ENCODE assay signal across 20 cellular contexts in genomic region chr14:85273099-85273677, GRCh38.
DNase-seq lines count a peak whose midpoint lies in the region; ATAC-seq and TF ChIP-seq lines count a peak whose summit lies in the region.
"Had no signal": no experiment of that assay in that cellular context is flagged by ENCODE, and none has a peak within 500 bp of the region (broad histone marks: within the 10 kb centered on the region; RNA-seq: fewer than 3 reads in every experiment).

No MANE protein-coding gene starts in this region.

- H2BK15ac ChIP-seq in mesenchymal stem cell (ENCODE audit: low read depth, poor library complexity, severe bottlenecking), result no peak overlapping the region

- H3K27me3 Mint-ChIP-seq in chondrocyte (ENCODE audit: low read depth), result no peaks in the 10 kb centered on the region

- no peak overlapping the region for H3K4me2 ChIP-seq in mesenchymal stem cell (ENCODE audit: low read length, poor library complexity, severe bottlenecking)
- H3K4me2 ChIP-seq: BLaER1 had no signal

- H3K27ac Mint-ChIP-seq in chondrocyte (ENCODE audit: unreplicated experiment), result no peak overlapping the region
- H3K27ac Mint-ChIP-seq: activated naive CD4-positive, alpha-beta T cell treated with anti-CD3 and anti-CD28 coated beads, Interleukin-2, amount 50 U/mL, for 72 hours; endodermal cell had no signal

- no peaks in the 10 kb centered on the region for H3K9me3 ChIP-seq in mesenchymal stem cell (ENCODE audit: control insufficient read depth, low read length)
- H3K9me3 ChIP-seq: BLaER1, neutrophil, upper lobe of left lung had no signal

- H4K91ac ChIP-seq in mesenchymal stem cell (ENCODE audit: low read length), result no peak overlapping the region

- H2BK120ac ChIP-seq in mesenchymal stem cell (ENCODE audit: low read depth, low read length), result no peak overlapping the region

- peak overlapping the region; percentile 84 for H3K9ac ChIP-seq in mesenchymal stem cell (ENCODE audit: low read length)
- H3K9ac ChIP-seq: BLaER1 had no signal

- no peak overlapping the region for H3K4ac ChIP-seq in mesenchymal stem cell (ENCODE audit: low read depth in 1 of 2, low read length in 2 of 2)

- no peak overlapping the region for H2AK5ac ChIP-seq in mesenchymal stem cell (ENCODE audit: low read length, severe bottlenecking)

- no peaks in the 10 kb centered on the region for H3K27me3 ChIP-seq in ACC112 (ENCODE audit: insufficient read depth, low read length)
- no peaks in the 10 kb centered on the region for H3K27me3 ChIP-seq in mesenchymal stem cell (ENCODE audit: control insufficient read depth in 1 of 2, insufficient read depth in 1 of 2, low read length in 2 of 2)
- H3K27me3 ChIP-seq: BLaER1, neutrophil, upper lobe of left lung had no signal

- no peaks in the 10 kb centered on the region for H3K36me3 ChIP-seq in ACC112 (ENCODE audit: insufficient read depth, low read length)
- H3K36me3 ChIP-seq in mesenchymal stem cell (ENCODE audit: control insufficient read depth in 1 of 2, insufficient read depth in 2 of 2, low read depth in 1 of 2, low read length in 2 of 2), result no peaks in the 10 kb centered on the region
- H3K36me3 ChIP-seq: BLaER1, neutrophil, upper lobe of left lung, WERI-Rb-1 had no signal

- no peaks in the 10 kb centered on the region for H3K9me3 Mint-ChIP-seq in chondrocyte (ENCODE audit: low read depth)
- H3K9me3 Mint-ChIP-seq: endodermal cell had no signal

- no peak overlapping the region for H2BK12ac ChIP-seq in mesenchymal stem cell (ENCODE audit: low read length in 2 of 2)

- DNase-seq in NCI-H1048 (lab: John Stamatoyannopoulos, UW), result peak; percentile 32
- DNase-seq in epidermal melanocyte (ENCODE audit: insufficient read length, low spot score), result peak; percentile 22
- no peak for DNase-seq in mesenchymal stem cell
- no peak for DNase-seq in NCI-H446 treated with DMSO at 0.1 percent for 48 hours (lab: John Stamatoyannopoulos, UW)
- no peak for DNase-seq in chondrocyte (ENCODE audit: low spot score)
- no peak for DNase-seq in T-helper 9 cell
- DNase-seq: activated CD4-positive, alpha-beta T cell treated with anti-CD3 and anti-CD28 coated beads, Interleukin-2, amount 50 U/mL, for 1 hour; Calu3; cerebellar nuclear complex; endodermal cell; NCI-H1105 treated with DMSO at 0.1 percent for 48 hours; NCI-H2029 treated with DMSO at 0.1 percent for 48 hours; NCI-H446; upper lobe of left lung; WERI-Rb-1 had no signal

- no peak overlapping the region for H3K14ac ChIP-seq in mesenchymal stem cell (ENCODE audit: low read length in 2 of 2)

- H2AFZ ChIP-seq in ACC112 (ENCODE audit: low read length, unreplicated experiment) (peak overlapping the region; percentile 26), mesenchymal stem cell (ENCODE audit: low read depth, low read length) (no peak overlapping the region)

- no peak overlapping the region for H3K18ac ChIP-seq in mesenchymal stem cell (ENCODE audit: low read depth in 1 of 2, low read length in 2 of 2)

- no peaks in the 10 kb centered on the region for H3K79me1 ChIP-seq in mesenchymal stem cell (replicated peaks; ENCODE audit: low read length, poor library complexity, severe bottlenecking)

- ATAC-seq in HG03354 (IDR thresholded peaks at IDR 0.05; ENCODE audit: poor library complexity, severe bottlenecking, unreplicated experiment), result no peak
- ATAC-seq: activated naive CD4-positive, alpha-beta T cell treated with anti-CD3 and anti-CD28 coated beads, Interleukin-2, amount 50 U/mL, for 72 hours had no signal

- H3K79me2 ChIP-seq in ACC112 (ENCODE audit: control insufficient read depth, insufficient read depth, low read length, unreplicated experiment), result no peaks in the 10 kb centered on the region

- no peaks in the 10 kb centered on the region for H3K36me3 Mint-ChIP-seq in chondrocyte (ENCODE audit: low read depth)
- H3K36me3 Mint-ChIP-seq: activated naive CD4-positive, alpha-beta T cell treated with anti-CD3 and anti-CD28 coated beads, Interleukin-2, amount 50 U/mL, for 72 hours had no signal

- no peak overlapping the region for H2BK5ac ChIP-seq in mesenchymal stem cell (ENCODE audit: low read depth, low read length, poor library complexity, severe bottlenecking)

- no peak overlapping the region for H3K27ac ChIP-seq in ACC112 (ENCODE audit: low read depth, low read length)
- no peak overlapping the region for H3K27ac ChIP-seq in mesenchymal stem cell (ENCODE audit: low read length, poor library complexity, severe bottlenecking)
- H3K27ac ChIP-seq: BLaER1, neutrophil, upper lobe of left lung, WERI-Rb-1 had no signal

- no peak overlapping the region for H4K8ac ChIP-seq in mesenchymal stem cell (ENCODE audit: low read length)

- no peak for TF ChIP-seq CTCF in chondrocyte (IDR thresholded peaks at IDR 0.05)

- H3K4me3 ChIP-seq in ACC112 (ENCODE audit: low read depth, low read length) (peak overlapping the region; percentile 69), mesenchymal stem cell (ENCODE audit: insufficient read depth in 1 of 2, low read depth in 1 of 2, low read length in 2 of 2) (peak overlapping the region in 1 of 2 experiments; percentile 62)
- H3K4me3 ChIP-seq: BLaER1, upper lobe of left lung had no signal

- WGBS in mesenchymal stem cell, result 93% methylated on average over 3 of the region's 5 CpGs

- H3K4me1 ChIP-seq in ACC112 (ENCODE audit: control insufficient read depth, insufficient read depth, low read length, unreplicated experiment) (no peaks in the 10 kb centered on the region), mesenchymal stem cell (ENCODE audit: control insufficient read depth, insufficient read depth, low read depth, low read length) (no peaks in the 10 kb centered on the region)
- H3K4me1 ChIP-seq: BLaER1, upper lobe of left lung had no signal

- no peak overlapping the region for H3K4me3 Mint-ChIP-seq in chondrocyte (ENCODE audit: unreplicated experiment)
- H3K4me3 Mint-ChIP-seq: endodermal cell had no signal

- H3K4me1 Mint-ChIP-seq in chondrocyte (ENCODE audit: low read depth), result peaks cover 14% of the 10 kb centered on the region
- H3K4me1 Mint-ChIP-seq: endodermal cell had no signal

- no peak overlapping the region for H3K23ac ChIP-seq in mesenchymal stem cell (ENCODE audit: low read length in 2 of 2)

Comparison
In these comparisons a context has a peak if more than half of its experiments do, and no peak if none do; other contexts are left out.
1. DNase-seq: peak in NCI-H1048 (single experiment) and epidermal melanocyte (single experiment); none in mesenchymal stem cell (single experiment), NCI-H446 treated with DMSO at 0.1 percent for 48 hours (single experiment), chondrocyte (single experiment) and T-helper 9 cell (single experiment).